ENCODE assay signal across 14 cellular contexts in the genomic region with DNA sequence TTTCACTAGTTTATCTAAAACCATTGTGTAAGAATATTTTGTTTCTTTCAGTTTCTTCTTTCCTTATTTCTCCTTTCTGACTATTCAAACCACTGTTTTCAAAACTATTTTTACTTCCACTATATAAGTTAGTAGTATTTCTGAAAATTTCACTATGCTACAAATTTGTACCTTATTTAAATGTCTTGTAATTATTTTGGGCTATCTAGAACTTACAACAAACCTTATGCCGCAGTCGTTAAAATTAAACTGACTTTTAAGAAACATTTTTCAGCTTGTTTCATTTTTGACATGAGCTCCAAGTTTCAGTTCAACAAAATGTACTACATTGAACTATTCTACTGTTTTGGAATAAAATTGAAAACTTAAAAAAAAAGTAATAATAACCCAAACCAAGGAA. TPM values are rescaled to one million over a fixed set of nuclear protein-coding genes. Genes with fewer than 3 reads are reported as not detected.
A peak's percentile ranks its signal among the peaks of the same experiment; 100 is the strongest.
DNase-seq lines count a peak whose midpoint lies in the region; ATAC-seq and TF ChIP-seq lines count a peak whose summit lies in the region.
"Had no signal": no experiment of that assay in that cellular context is flagged by ENCODE, and none has a peak within 500 bp of the region (broad histone marks: within the 10 kb centered on the region; RNA-seq: fewer than 3 reads in every experiment).

No MANE protein-coding gene starts in this region.

- ATAC-seq in GM19023 (IDR thresholded peaks at IDR 0.05; ENCODE audit: unreplicated experiment) (peak; percentile 59), HCT116 (no peak), HG03439 (IDR thresholded peaks at IDR 0.05; ENCODE audit: unreplicated experiment) (peak; percentile 86)

- H3K9me2 ChIP-seq in HCT116 (ENCODE audit: insufficient read depth), result no peaks in the 10 kb centered on the region

- no peak for TF ChIP-seq RAD21 in HCT116 (IDR thresholded peaks at IDR 0.05; ENCODE audit: low read depth)

- H3K36me3 ChIP-seq in HCT116 (ENCODE audit: control insufficient read depth in 1 of 2, insufficient read depth in 2 of 2, low read length in 2 of 2) (no peaks in the 10 kb centered on the region), muscle layer of duodenum (ENCODE audit: control insufficient read depth in 1 of 2, insufficient read depth in 2 of 2, low read length in 2 of 2) (no peaks in the 10 kb centered on the region)
- H3K36me3 ChIP-seq: ovary had no signal

- intact Hi-C loops in HCT116 (cut with micrococcal nuclease), result no loop called here

- H4K20me1 ChIP-seq in HCT116 (ENCODE audit: insufficient read depth), result no peaks in the 10 kb centered on the region

- POLR2A ChIA-PET in HCT116 (lab: Charles Lee), result no interaction called here

- no peaks in the 10 kb centered on the region for H3K79me2 ChIP-seq in HCT116 (ENCODE audit: insufficient read depth, low read length)

- DNase-seq in HCT116 (ENCODE audit: low read depth, low spot score) (no peak), AML-193 (lab: John Stamatoyannopoulos, UW) (no peak), SK-N-DZ (ENCODE audit: low spot score) (no peak), HCEC 1CT (no peak)
- no peak for DNase-seq in activated CD4-positive, CD25-positive, alpha-beta regulatory T cell (lab: John Stamatoyannopoulos, UW)
- DNase-seq: activated CD4-positive, alpha-beta T cell treated with anti-CD3 and anti-CD28 coated beads for 4 hours; DMS79 treated with DMSO at 0.1 percent for 48 hours; H9; NCI-H1105; ovary had no signal

- no peak overlapping the region for H3K9ac ChIP-seq in HCT116 (ENCODE audit: low read length)

- CTCF ChIA-PET in HCT116 (lab: Charles Lee), result no interaction called here

- RAD21 ChIA-PET in HCT116 (lab: Charles Lee; ENCODE audit: low non-redundant PET in 1 of 2, low total read pairs in 2 of 2, uncharacterized antibody in 2 of 2, unreplicated experiment in 2 of 2), result no interaction called here

- TF ChIP-seq CTCF in HCT116 (IDR thresholded peaks at IDR 0.05 in 2 of 3, conservative IDR thresholded peaks at IDR 0.05 in 1 of 3; ENCODE audit: borderline replicate concordance in 1 of 3, insufficient read depth in 1 of 3, low read depth in 2 of 3, low read length in 2 of 3), result no peak

- no peaks in the 10 kb centered on the region for H3K27me3 ChIP-seq in HCT116 (ENCODE audit: insufficient read depth, low read length)
- no peaks in the 10 kb centered on the region for H3K27me3 ChIP-seq in muscle layer of duodenum (ENCODE audit: low read depth, low read length)
- H3K27me3 ChIP-seq: ovary had no signal

- BruUV-seq in HCT116 (replicated peaks; lab: Mats Ljungman, UMichigan), result no TSS peak

- TF ChIP-seq POLR2A in HCT116 (IDR thresholded peaks at IDR 0.05; ENCODE audit: borderline replicate concordance, extremely low read depth, insufficient read depth, insufficient read length), result no peak

- no peak overlapping the region for H3K4me2 ChIP-seq in HCT116 (ENCODE audit: low read length)

- no peaks in the 10 kb centered on the region for H3K9me3 ChIP-seq in HCT116 (ENCODE audit: control insufficient read depth in 1 of 2, insufficient read depth in 1 of 2, low read depth in 1 of 2, low read length in 2 of 2)
- no peaks in the 10 kb centered on the region for H3K9me3 ChIP-seq in muscle layer of duodenum (ENCODE audit: control insufficient read depth in 1 of 2, low read length in 2 of 2)
- H3K9me3 ChIP-seq: ovary had no signal

- H3K4me3 ChIP-seq in HCT116 (replicated peaks in 1 of 2; ENCODE audit: low read depth in 1 of 2, low read length in 2 of 2) (no peak overlapping the region), muscle layer of duodenum (ENCODE audit: low read depth in 1 of 2, low read length in 2 of 2) (peak overlapping the region in 1 of 2 donors; percentile 31)
- H3K4me3 ChIP-seq: ovary had no signal

- H3K4me1 ChIP-seq in HCT116 (ENCODE audit: control insufficient read depth in 1 of 2, insufficient read depth in 2 of 2, low read length in 2 of 2) (no peaks in the 10 kb centered on the region), muscle layer of duodenum (ENCODE audit: control insufficient read depth in 1 of 2, insufficient read depth in 2 of 2, low read length in 2 of 2) (no peaks in the 10 kb centered on the region)

- H3K27ac ChIP-seq in HCT116 (ENCODE audit: low read depth, low read length) (no peak overlapping the region), muscle layer of duodenum (ENCODE audit: low read length) (peak overlapping the region; percentile 15)
- H3K27ac ChIP-seq: ovary, RWPE1 had no signal

- H2AFZ ChIP-seq in HCT116 (ENCODE audit: low read depth, low read length, poor library complexity, severe bottlenecking), result peak overlapping the region; percentile 13

TF ChIP-seq in HCT116, 20 proteins besides CTCF, POLR2A, EP300 and RAD21:
- no peak for TF ChIP-seq FOSL1 (IDR thresholded peaks at IDR 0.05; ENCODE audit: low read depth)
- TF ChIP-seq SIN3A (IDR thresholded peaks at IDR 0.05; ENCODE audit: low read depth), result no peak
- no peak for TF ChIP-seq YY1 (IDR thresholded peaks at IDR 0.05; ENCODE audit: extremely low read depth, insufficient replicate concordance, low read depth, low read length)
- TF ChIP-seq POLR2AphosphoS5 (IDR thresholded peaks at IDR 0.05; ENCODE audit: low read depth, low read length), result no peak
- TF ChIP-seq SP1 (IDR thresholded peaks at IDR 0.05; ENCODE audit: low read depth), result no peak
- TF ChIP-seq, protein P1, sequence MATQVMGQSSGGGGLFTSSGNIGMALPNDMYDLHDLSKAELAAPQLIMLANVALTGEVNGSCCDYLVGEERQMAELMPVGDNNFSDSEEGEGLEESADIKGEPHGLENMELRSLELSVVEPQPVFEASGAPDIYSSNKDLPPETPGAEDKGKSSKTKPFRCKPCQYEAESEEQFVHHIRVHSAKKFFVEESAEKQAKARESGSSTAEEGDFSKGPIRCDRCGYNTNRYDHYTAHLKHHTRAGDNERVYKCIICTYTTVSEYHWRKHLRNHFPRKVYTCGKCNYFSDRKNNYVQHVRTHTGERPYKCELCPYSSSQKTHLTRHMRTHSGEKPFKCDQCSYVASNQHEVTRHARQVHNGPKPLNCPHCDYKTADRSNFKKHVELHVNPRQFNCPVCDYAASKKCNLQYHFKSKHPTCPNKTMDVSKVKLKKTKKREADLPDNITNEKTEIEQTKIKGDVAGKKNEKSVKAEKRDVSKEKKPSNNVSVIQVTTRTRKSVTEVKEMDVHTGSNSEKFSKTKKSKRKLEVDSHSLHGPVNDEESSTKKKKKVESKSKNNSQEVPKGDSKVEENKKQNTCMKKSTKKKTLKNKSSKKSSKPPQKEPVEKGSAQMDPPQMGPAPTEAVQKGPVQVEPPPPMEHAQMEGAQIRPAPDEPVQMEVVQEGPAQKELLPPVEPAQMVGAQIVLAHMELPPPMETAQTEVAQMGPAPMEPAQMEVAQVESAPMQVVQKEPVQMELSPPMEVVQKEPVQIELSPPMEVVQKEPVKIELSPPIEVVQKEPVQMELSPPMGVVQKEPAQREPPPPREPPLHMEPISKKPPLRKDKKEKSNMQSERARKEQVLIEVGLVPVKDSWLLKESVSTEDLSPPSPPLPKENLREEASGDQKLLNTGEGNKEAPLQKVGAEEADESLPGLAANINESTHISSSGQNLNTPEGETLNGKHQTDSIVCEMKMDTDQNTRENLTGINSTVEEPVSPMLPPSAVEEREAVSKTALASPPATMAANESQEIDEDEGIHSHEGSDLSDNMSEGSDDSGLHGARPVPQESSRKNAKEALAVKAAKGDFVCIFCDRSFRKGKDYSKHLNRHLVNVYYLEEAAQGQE (IDR thresholded peaks at IDR 0.05; ENCODE audit: low read depth), result no peak
- no peak for TF ChIP-seq CEBPB (IDR thresholded peaks at IDR 0.05; ENCODE audit: low read depth)
- TF ChIP-seq EZH2 (IDR thresholded peaks at IDR 0.05), result no peak
- TF ChIP-seq ELF1 (IDR thresholded peaks at IDR 0.05; ENCODE audit: borderline replicate concordance, low read depth), result no peak
- no peak for TF ChIP-seq TCF7L2 (IDR thresholded peaks at IDR 0.05; ENCODE audit: borderline replicate concordance, extremely low read depth, insufficient read depth, insufficient read length)
- no peak for TF ChIP-seq EGR1 (IDR thresholded peaks at IDR 0.05; ENCODE audit: low read depth)
- TF ChIP-seq, protein P2, sequence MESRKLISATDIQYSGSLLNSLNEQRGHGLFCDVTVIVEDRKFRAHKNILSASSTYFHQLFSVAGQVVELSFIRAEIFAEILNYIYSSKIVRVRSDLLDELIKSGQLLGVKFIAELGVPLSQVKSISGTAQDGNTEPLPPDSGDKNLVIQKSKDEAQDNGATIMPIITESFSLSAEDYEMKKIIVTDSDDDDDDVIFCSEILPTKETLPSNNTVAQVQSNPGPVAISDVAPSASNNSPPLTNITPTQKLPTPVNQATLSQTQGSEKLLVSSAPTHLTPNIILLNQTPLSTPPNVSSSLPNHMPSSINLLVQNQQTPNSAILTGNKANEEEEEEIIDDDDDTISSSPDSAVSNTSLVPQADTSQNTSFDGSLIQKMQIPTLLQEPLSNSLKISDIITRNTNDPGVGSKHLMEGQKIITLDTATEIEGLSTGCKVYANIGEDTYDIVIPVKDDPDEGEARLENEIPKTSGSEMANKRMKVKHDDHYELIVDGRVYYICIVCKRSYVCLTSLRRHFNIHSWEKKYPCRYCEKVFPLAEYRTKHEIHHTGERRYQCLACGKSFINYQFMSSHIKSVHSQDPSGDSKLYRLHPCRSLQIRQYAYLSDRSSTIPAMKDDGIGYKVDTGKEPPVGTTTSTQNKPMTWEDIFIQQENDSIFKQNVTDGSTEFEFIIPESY (IDR thresholded peaks at IDR 0.05; ENCODE audit: extremely low read depth, insufficient replicate concordance, low read length), result no peak
- TF ChIP-seq CBX3 (IDR thresholded peaks at IDR 0.05; ENCODE audit: low read depth), result no peak
- TF ChIP-seq, protein P3, sequence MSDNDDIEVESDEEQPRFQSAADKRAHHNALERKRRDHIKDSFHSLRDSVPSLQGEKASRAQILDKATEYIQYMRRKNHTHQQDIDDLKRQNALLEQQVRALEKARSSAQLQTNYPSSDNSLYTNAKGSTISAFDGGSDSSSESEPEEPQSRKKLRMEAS (IDR thresholded peaks at IDR 0.05), result no peak

RNA-seq across cellular contexts. Expression of a gene that starts 1.8 kb away (rescaled TPM):
- 0.12 TPM for total RNA-seq in HCT116 (2021; ENCODE audit: unreplicated experiment)
- 0.13 TPM in 1 of 2 replicates, not detected in the other for polyA plus RNA-seq in HCT116 (2012)
- polyA plus RNA-seq in SK-N-DZ (2014; cell fraction: cytosol; rRNA removed), result not detected in 2 replicates
- 0.02 TPM in 1 of 2 replicates, not detected in the other for polyA plus RNA-seq in SK-N-DZ (2014; cell fraction: nucleus; rRNA removed)
- total RNA-seq: H9 had no signal
